ENCODE assay signal across 8 cellular contexts in genomic region chr12:7017870-7018349, GRCh38. TPM values are rescaled to one million over a fixed set of nuclear protein-coding genes. Genes with fewer than 3 reads are reported as not detected.
DNase-seq lines count a peak whose midpoint lies in the region; ATAC-seq lines count a peak whose summit lies in the region.

No MANE protein-coding gene starts in this region.

- intact Hi-C loops in Right ventricle myocardium inferior (cut with DNase I) (loop anchor here (2.0 to 5.0 kb wide), 2 partner anchors 47 to 91 kb away; partner anchors contain the start of genes ATN1, EMG1 and PHB2), cardiac septum (cut with DNase I) (loop anchor here (2.0 to 5.0 kb wide), 2 partner anchors 47 to 94 kb away; partner anchors contain the start of genes EMG1 and PHB2)

- H3K9me3 Mint-ChIP-seq in naive thymus-derived CD8-positive, alpha-beta T cell: no peaks in the 10 kb centered on the region

- no peaks in the 10 kb centered on the region for H3K27me3 Mint-ChIP-seq in naive thymus-derived CD8-positive, alpha-beta T cell

- no peaks in the 10 kb centered on the region for H3K27me3 ChIP-seq in endocrine pancreas (ENCODE audit: control insufficient read depth, insufficient read depth, low read length)

- no peaks in the 10 kb centered on the region for H3K9me3 ChIP-seq in endocrine pancreas (ENCODE audit: control insufficient read depth, low read length)

- peak overlapping the region; percentile 90 to 98 (median 94) for H3K4me3 Mint-ChIP-seq in naive thymus-derived CD8-positive, alpha-beta T cell

- DNase-seq in Right ventricle myocardium inferior (ENCODE audit: missing footprints) (no peak), cardiac septum (ENCODE audit: low spot score) (no peak), RKO (ENCODE audit: low spot score) (peak; percentile 48), mesenteric fat pad (ENCODE audit: low spot score) (no peak), hippocampal formation (lab: John Stamatoyannopoulos, UW) (no peak)
- peak in 1 of 10 donors; percentile 8 for DNase-seq in naive thymus-derived CD8-positive, alpha-beta T cell

- peaks cover 25 to 46% (median 35%) of the 10 kb centered on the region in 4 donors for H3K4me1 Mint-ChIP-seq in naive thymus-derived CD8-positive, alpha-beta T cell

- peak overlapping the region; percentile 89 for H3K9ac ChIP-seq in endocrine pancreas (ENCODE audit: control insufficient read depth, insufficient read depth, low read length)

- peaks cover 13% of the 10 kb centered on the region for H3K4me1 ChIP-seq in endocrine pancreas (ENCODE audit: control insufficient read depth, insufficient read depth, low read length)

- POLR2A ChIA-PET in naive thymus-derived CD8-positive, alpha-beta T cell (lab: Charles Lee): interaction anchor here (0.7 to 2.6 kb wide), 15 partner anchors 17 to 166 kb away, joined by 3 to 19 read pairs (median 4); partner anchors contain the start of genes ATN1, C12orf57, CDCA3 and EMG1

- no peaks in the 10 kb centered on the region for H3K36me3 ChIP-seq in endocrine pancreas (ENCODE audit: control insufficient read depth, insufficient read depth, low read length)

- H3K27ac Mint-ChIP-seq in naive thymus-derived CD8-positive, alpha-beta T cell: peak overlapping the region; percentile 81 to 97 (median 94)

- H3K4me3 ChIP-seq in endocrine pancreas (ENCODE audit: control insufficient read depth, insufficient read depth, low read length): peak overlapping the region; percentile 92

- H3K36me3 Mint-ChIP-seq in naive thymus-derived CD8-positive, alpha-beta T cell: peaks cover 0 to 14% (median 2%) of the 10 kb centered on the region in 3 donors

- ATAC-seq in Right ventricle myocardium inferior (peak; percentile 7), HG02981 (IDR thresholded peaks at IDR 0.05; ENCODE audit: unreplicated experiment) (peak; percentile 28)
- peak in 1 of 2 donors; percentile 1 for ATAC-seq in naive thymus-derived CD8-positive, alpha-beta T cell

RNA-seq across cellular contexts. Expression of gene LPCAT3, which starts 0.4 kb away (rescaled TPM):
- 54.7 TPM for total RNA-seq in Right ventricle myocardium inferior
- 19.7 TPM for total RNA-seq in cardiac septum
- 10 to 100 TPM; 17.0 to 18.5 TPM for total RNA-seq in naive thymus-derived CD8-positive, alpha-beta T cell
- 10 to 100 TPM; 17.0 to 22.7 (median 19.9) TPM for polyA plus RNA-seq in naive thymus-derived CD8-positive, alpha-beta T cell
- total RNA-seq in mesenteric fat pad: 60.1 TPM

RNA-seq across cellular contexts. Expression of gene C1S, which starts 42.6 kb away (rescaled TPM):
- total RNA-seq in Right ventricle myocardium inferior: 153 TPM
- 69.0 TPM for total RNA-seq in cardiac septum
- total RNA-seq in naive thymus-derived CD8-positive, alpha-beta T cell: 1 to 10 TPM; 2.3 to 3.3 TPM
- polyA plus RNA-seq in naive thymus-derived CD8-positive, alpha-beta T cell: under 1 TPM in 1 of 3 donors, not detected in 2; 0.15 TPM
- total RNA-seq in mesenteric fat pad: 593 TPM

RNA-seq across cellular contexts. Expression of gene EMG1, which starts 47.2 kb away (rescaled TPM):
- total RNA-seq in Right ventricle myocardium inferior: 42.9 TPM
- 32.7 TPM for total RNA-seq in cardiac septum
- total RNA-seq in naive thymus-derived CD8-positive, alpha-beta T cell: 10 to 100 TPM; 71.1 to 72.5 TPM
- polyA plus RNA-seq in naive thymus-derived CD8-positive, alpha-beta T cell: 10 to 100 TPM; 59.7 to 66.4 (median 64.7) TPM
- 44.3 TPM for total RNA-seq in mesenteric fat pad

RNA-seq across cellular contexts. Expression of gene PHB2, which starts 47.4 kb away (rescaled TPM):
- total RNA-seq in Right ventricle myocardium inferior: 149 TPM
- total RNA-seq in cardiac septum: 125 TPM
- 100 to 1,000 TPM; 159 to 173 TPM for total RNA-seq in naive thymus-derived CD8-positive, alpha-beta T cell
- polyA plus RNA-seq in naive thymus-derived CD8-positive, alpha-beta T cell: 100 to 1,000 TPM in 2 of 3 donors, 10 to 100 TPM in 1; 97.0 to 115 (median 108) TPM
- total RNA-seq in mesenteric fat pad: 143 TPM

Comparison
In these comparisons a context has a peak if more than half of its experiments do, and no peak if none do; other contexts are left out.
1. RNA of gene C1S, which starts 42.6 kb away (total RNA-seq): 593 TPM in mesenteric fat pad (single experiment), 153 TPM in Right ventricle myocardium inferior (single experiment) and 69.0 TPM in cardiac septum (single experiment); 2.3 to 3.3 TPM in naive thymus-derived CD8-positive, alpha-beta T cell; every median in the first group is over 10 times any median in the second.